ENCODE assay signal across 22 cellular contexts in genomic region chr4:85318415-85318814, GRCh38.
DNase-seq lines count a peak whose midpoint lies in the region; ATAC-seq, FAIRE-seq and TF ChIP-seq lines count a peak whose summit lies in the region.
"Had no signal": no experiment of that assay in that cellular context is flagged by ENCODE, and none has a peak within 500 bp of the region (broad histone marks: within the 10 kb centered on the region; RNA-seq: fewer than 3 reads in every experiment).

No MANE protein-coding gene starts in this region.

- H3K36me3 ChIP-seq in GM23338 (ENCODE audit: insufficient read depth): no peaks in the 10 kb centered on the region
- H3K36me3 ChIP-seq in bronchial epithelial cell (ENCODE audit: control insufficient read depth, insufficient read depth, low read length): no peaks in the 10 kb centered on the region
- no peaks in the 10 kb centered on the region for H3K36me3 ChIP-seq in keratinocyte (ENCODE audit: control insufficient read depth in 2 of 2, extremely low read depth in 1 of 2, insufficient read depth in 2 of 2, low read length in 2 of 2)
- H3K36me3 ChIP-seq: HAP-1 had no signal

- H3K9me3 Mint-ChIP-seq in GM23338: peaks cover 35% of the 10 kb centered on the region

- dilution Hi-C loops in keratinocyte (cut with MboI; ENCODE audit: extremely low pct_ligation_motif_present, low sequenced_read_pairs): no loop called here

- peaks cover 5% of the 10 kb centered on the region for H3K4me1 ChIP-seq in GM23338 (ENCODE audit: insufficient read depth)
- H3K4me1 ChIP-seq in keratinocyte (ENCODE audit: control insufficient read depth, extremely low read depth, insufficient read depth, low read length): peaks cover 8% of the 10 kb centered on the region
- H3K4me1 ChIP-seq: Caco-2, HAP-1 had no signal

- H3K4me2 ChIP-seq in GM23338: no peak overlapping the region
- peak overlapping the region; percentile 7 for H3K4me2 ChIP-seq in keratinocyte (ENCODE audit: control insufficient read depth, extremely low read depth, insufficient read depth, low read depth, low read length)

- H3K27ac ChIP-seq in GM23338 (ENCODE audit: low read depth): no peak overlapping the region
- H3K27ac ChIP-seq in keratinocyte (ENCODE audit: control insufficient read depth, insufficient read depth, low read length): no peak overlapping the region

- FAIRE-seq in bronchial epithelial cell (lab: Jason Lieb, UNC) (no peak), keratinocyte (lab: Jason Lieb, UNC) (peak; percentile 63)
- FAIRE-seq: RCC 7860 had no signal

- H3K79me2 ChIP-seq in GM23338 (replicated peaks; ENCODE audit: insufficient read depth) (no peaks in the 10 kb centered on the region), keratinocyte (ENCODE audit: control insufficient read depth, insufficient read depth, low read length) (no peaks in the 10 kb centered on the region)

- no peak for ATAC-seq in GM23338
- ATAC-seq: SK-N-SH treated with all-trans-retinoic acid at 6 μM for 48 hours had no signal

- no peak overlapping the region for H3K9ac ChIP-seq in keratinocyte (ENCODE audit: control insufficient read depth, extremely low read depth, insufficient read depth, low read length)

- H3K4me3 ChIP-seq in GM23338 (no peak overlapping the region), bronchial epithelial cell (ENCODE audit: low read depth, low read length) (no peak overlapping the region), keratinocyte (ENCODE audit: control insufficient read depth in 2 of 3, extremely low read depth in 1 of 3, insufficient read depth in 2 of 3, low read depth in 1 of 3, low read length in 3 of 3) (no peak overlapping the region)
- H3K4me3 ChIP-seq: HAP-1 had no signal

- no peaks in the 10 kb centered on the region for H3K4me1 Mint-ChIP-seq in GM23338
- H3K4me1 Mint-ChIP-seq: CD4-positive, CD25-positive, alpha-beta regulatory T cell had no signal

- DNase-seq in GM23338 (ENCODE audit: low spot score): no peak
- peak; percentile 1 for DNase-seq in M059J (ENCODE audit: low read depth)
- peak; percentile 89 for DNase-seq in bronchial epithelial cell (ENCODE audit: low read depth)
- DNase-seq in keratinocyte (ENCODE audit: low read depth, low spot score): no peak
- DNase-seq in cerebellar nuclear complex (lab: John Stamatoyannopoulos, UW): no peak
- DNase-seq in SHP77 treated with DMSO at 0.1 percent for 48 hours (lab: John Stamatoyannopoulos, UW): no peak
- no peak for DNase-seq in DMS153 treated with DMSO at 0.1 percent for 48 hours (lab: John Stamatoyannopoulos, UW; ENCODE audit: unreplicated experiment)
- DNase-seq in epidermal melanocyte (ENCODE audit: insufficient read length, low spot score): no peak
- DNase-seq: Caco-2; CD4-positive, CD25-positive, alpha-beta regulatory T cell; GDM1; Karpas-422; NCI-H1092 treated with DMSO at 0.1 percent for 48 hours; NCI-H2081; NCI-H446 treated with DMSO at 0.1 percent for 48 hours; NCI-H69; SIG-M5 had no signal

- H3K9me3 ChIP-seq in keratinocyte (ENCODE audit: control insufficient read depth, low read depth, low read length): peaks cover 2% of the 10 kb centered on the region
- H3K9me3 ChIP-seq: Caco-2, HAP-1 had no signal

- no peaks in the 10 kb centered on the region for H3K27me3 Mint-ChIP-seq in GM23338 (ENCODE audit: insufficient read depth, low read depth, poor library complexity)
- H3K27me3 Mint-ChIP-seq: B cell; CD4-positive, CD25-positive, alpha-beta regulatory T cell; IgD-negative memory B cell had no signal

- H3K27ac Mint-ChIP-seq in GM23338: no peak overlapping the region
- H3K27ac Mint-ChIP-seq: B cell, IgD-negative memory B cell had no signal

- H3K36me3 Mint-ChIP-seq in GM23338 (ENCODE audit: low read depth): peaks cover 18% of the 10 kb centered on the region
- H3K36me3 Mint-ChIP-seq: CD4-positive, CD25-positive, alpha-beta regulatory T cell had no signal

- H3K9me2 ChIP-seq in GM23338 (ENCODE audit: insufficient read depth): no peaks in the 10 kb centered on the region; the same call in 1 of the 2 replicates

- no peaks in the 10 kb centered on the region for H3F3A ChIP-seq in GM23338 (replicated peaks; ENCODE audit: low read depth)

- peak in 1 of 2 experiments; percentile 27; a peak in 2 of 4 replicates for TF ChIP-seq CTCF in GM23338 (conservative IDR thresholded peaks at IDR 0.05; ENCODE audit: low read depth in 2 of 2)
- TF ChIP-seq CTCF in bronchial epithelial cell (IDR thresholded peaks at IDR 0.05; ENCODE audit: insufficient read depth, low read length, severe bottlenecking): no peak
- TF ChIP-seq CTCF in keratinocyte (optimal IDR thresholded peaks at IDR 0.05 in 1 of 3, IDR thresholded peaks at IDR 0.05 in 1 of 3, conservative IDR thresholded peaks at IDR 0.05 in 1 of 3; ENCODE audit: extremely low read depth in 1 of 3, insufficient read depth in 2 of 3, low read length in 3 of 3): no peak

- no peak overlapping the region for H3K4me3 Mint-ChIP-seq in GM23338
- H3K4me3 Mint-ChIP-seq: B cell; CD4-positive, CD25-positive, alpha-beta regulatory T cell had no signal

- H2AFZ ChIP-seq in GM23338 (peak overlapping the region; percentile 29; the same call in 1 of the 2 replicates), keratinocyte (ENCODE audit: control insufficient read depth, low read length) (no peak overlapping the region)

- H4K20me1 ChIP-seq in GM23338 (replicated peaks; ENCODE audit: insufficient read depth) (no peaks in the 10 kb centered on the region), keratinocyte (ENCODE audit: control insufficient read depth, extremely low read depth, insufficient read depth, low read length) (no peaks in the 10 kb centered on the region)

- no peaks in the 10 kb centered on the region for H3K9me1 ChIP-seq in keratinocyte (ENCODE audit: control insufficient read depth, extremely low read depth, insufficient read depth, low read length)

- H3K27me3 ChIP-seq in GM23338 (ENCODE audit: insufficient read depth) (no peaks in the 10 kb centered on the region), bronchial epithelial cell (ENCODE audit: control insufficient read depth, insufficient read depth, low read length) (no peaks in the 10 kb centered on the region), keratinocyte (ENCODE audit: control insufficient read depth, extremely low read depth, insufficient read depth, low read length) (no peaks in the 10 kb centered on the region)

TF ChIP-seq in GM23338, 12 proteins besides CTCF, POLR2A, EP300 and RAD21:
- TF ChIP-seq, protein P1, sequence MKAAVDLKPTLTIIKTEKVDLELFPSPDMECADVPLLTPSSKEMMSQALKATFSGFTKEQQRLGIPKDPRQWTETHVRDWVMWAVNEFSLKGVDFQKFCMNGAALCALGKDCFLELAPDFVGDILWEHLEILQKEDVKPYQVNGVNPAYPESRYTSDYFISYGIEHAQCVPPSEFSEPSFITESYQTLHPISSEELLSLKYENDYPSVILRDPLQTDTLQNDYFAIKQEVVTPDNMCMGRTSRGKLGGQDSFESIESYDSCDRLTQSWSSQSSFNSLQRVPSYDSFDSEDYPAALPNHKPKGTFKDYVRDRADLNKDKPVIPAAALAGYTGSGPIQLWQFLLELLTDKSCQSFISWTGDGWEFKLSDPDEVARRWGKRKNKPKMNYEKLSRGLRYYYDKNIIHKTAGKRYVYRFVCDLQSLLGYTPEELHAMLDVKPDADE (IDR thresholded peaks at IDR 0.05): no peak
- TF ChIP-seq STAT1 (IDR thresholded peaks at IDR 0.05; ENCODE audit: unreplicated experiment): no peak

Comparison
In these comparisons a context has a peak if more than half of its experiments do, and no peak if none do; other contexts are left out.
1. DNase-seq: peak in M059J (single experiment) and bronchial epithelial cell (single experiment); none in GM23338 (single experiment), keratinocyte (single experiment), cerebellar nuclear complex (0 of 2), SHP77 treated with DMSO at 0.1 percent for 48 hours (single experiment), DMS153 treated with DMSO at 0.1 percent for 48 hours (single experiment) and epidermal melanocyte (single experiment).